23 cellular contexts compared by ENCODE assay signal in genomic region chr10:101616415-101617101, GRCh38. TPM values are rescaled to one million over a fixed set of nuclear protein-coding genes. Genes with fewer than 3 reads are reported as not detected.
DNase-seq lines count a peak whose midpoint lies in the region; TF ChIP-seq lines count a peak whose summit lies in the region.
"Had no signal": no experiment of that assay in that cellular context is flagged by ENCODE, and none has a peak within 500 bp of the region (broad histone marks: within the 10 kb centered on the region; RNA-seq: fewer than 3 reads in every experiment).

No MANE protein-coding gene starts in this region.

- H3K27ac Mint-ChIP-seq in activated T-cell treated with anti-CD3 and anti-CD28 coated beads, Interleukin-2, amount 50 U/mL, for 24 hours: peak overlapping the region; percentile 67
- H3K27ac Mint-ChIP-seq in glutamatergic neuron (ENCODE audit: unreplicated experiment): peak overlapping the region; percentile 3
- H3K27ac Mint-ChIP-seq: activated CD4-positive, alpha-beta T cell treated with anti-CD3 and anti-CD28 coated beads, Interleukin-2, amount 10 ng/mL, durations not matched to agents 7 days and 5 days had no signal

- H3K4me1 ChIP-seq in spleen (peaks cover 0 to 33% (median 11%) of the 10 kb centered on the region in 6 donors), ascending aorta (no peaks in the 10 kb centered on the region)
- H3K4me1 ChIP-seq: pancreas, upper lobe of left lung had no signal

- TF ChIP-seq POLR2A in spleen (IDR thresholded peaks at IDR 0.05): no peak

- 88 to 94% (median 94%) methylated on average over 9 of the region's 9 CpGs for WGBS in spleen, 5 donors

- H3K27me3 ChIP-seq in spleen (replicated peaks in 1 of 7): no peaks in the 10 kb centered on the region
- H3K27me3 ChIP-seq in ascending aorta: no peaks in the 10 kb centered on the region
- H3K27me3 ChIP-seq: brain microvascular endothelial cell, pancreas, SJCRH30, upper lobe of left lung had no signal

- intact Hi-C loops in spleen (cut with DNase I; ENCODE audit: low total_unique reads) (no loop called here), ascending aorta (cut with DNase I) (no loop called here)

- no peaks in the 10 kb centered on the region for H3K9me3 Mint-ChIP-seq in activated T-cell treated with anti-CD3 and anti-CD28 coated beads, Interleukin-2, amount 50 U/mL, for 24 hours
- H3K9me3 Mint-ChIP-seq in glutamatergic neuron (ENCODE audit: unreplicated experiment): peaks cover 5% of the 10 kb centered on the region
- H3K9me3 Mint-ChIP-seq: activated CD4-positive, alpha-beta T cell treated with anti-CD3 and anti-CD28 coated beads, Interleukin-2, amount 10 ng/mL, durations not matched to agents 7 days and 5 days; IgD-negative memory B cell; natural killer cell treated with Interleukin-12 subunit alpha and Interleukin-12 subunit beta and Interleukin-15 and Interleukin-18, amount 100 ng/mL, for 72 hours had no signal

- no peak for TF ChIP-seq CTCF in glutamatergic neuron (IDR thresholded peaks at IDR 0.05; ENCODE audit: partially characterized antibody, unreplicated experiment)
- no peak for TF ChIP-seq CTCF in spleen (IDR thresholded peaks at IDR 0.05 in 8 of 11, conservative IDR thresholded peaks at IDR 0.05 in 3 of 11)
- no peak for TF ChIP-seq CTCF in ascending aorta (IDR thresholded peaks at IDR 0.05)

- no peak overlapping the region for H3K4me3 Mint-ChIP-seq in activated T-cell treated with anti-CD3 and anti-CD28 coated beads, Interleukin-2, amount 50 U/mL, for 24 hours
- H3K4me3 Mint-ChIP-seq in glutamatergic neuron (ENCODE audit: unreplicated experiment): no peak overlapping the region
- H3K4me3 Mint-ChIP-seq: activated CD4-positive, alpha-beta T cell treated with anti-CD3 and anti-CD28 coated beads, Interleukin-2, amount 10 ng/mL, durations not matched to agents 7 days and 5 days; IgD-negative memory B cell; natural killer cell treated with Interleukin-12 subunit alpha and Interleukin-12 subunit beta and Interleukin-15 and Interleukin-18, amount 100 ng/mL, for 72 hours had no signal

- peaks cover 0 to 100% (median 41%) of the 10 kb centered on the region in 6 donors for H3K36me3 ChIP-seq in spleen
- peaks cover 10 to 52% of the 10 kb centered on the region in 2 donors for H3K36me3 ChIP-seq in ascending aorta
- H3K36me3 ChIP-seq: brain microvascular endothelial cell had no signal

- no peak for DNase-seq in activated T-cell treated with anti-CD3 and anti-CD28 coated beads, Interleukin-2, amount 50 U/mL, for 24 hours
- no peak for DNase-seq in activated T-cell treated with anti-CD3 and anti-CD28 coated beads, Interleukin-2, amount 50 U/mL, for 48 hours
- peak; percentile 8 for DNase-seq in NCI-H69 (lab: John Stamatoyannopoulos, UW)
- no peak for DNase-seq in glutamatergic neuron
- peak; percentile 41 for DNase-seq in spleen
- DNase-seq in ascending aorta (ENCODE audit: low spot score in 2 of 2): no peak
- DNase-seq in GOT3 (lab: John Stamatoyannopoulos, UW): no peak
- DNase-seq in HuH-7 (ENCODE audit: low spot score): no peak
- DNase-seq: activated CD4-positive, alpha-beta T cell treated with anti-CD3 and anti-CD28 coated beads, Interleukin-2, amount 10 ng/mL, durations not matched to agents 7 days and 5 days; brain microvascular endothelial cell; Calu3; cortex of kidney; EL; NCI-H1436 treated with DMSO at 0.1 percent for 48 hours; NCI-H2171 treated with DMSO at 0.1 percent for 48 hours; NCI-H526; pancreas; PC-9; T-helper 2 cell; upper lobe of left lung had no signal

- peaks cover 3% of the 10 kb centered on the region for H3K4me1 Mint-ChIP-seq in activated T-cell treated with anti-CD3 and anti-CD28 coated beads, Interleukin-2, amount 50 U/mL, for 24 hours (ENCODE audit: low read depth)
- peaks cover 17% of the 10 kb centered on the region for H3K4me1 Mint-ChIP-seq in glutamatergic neuron (ENCODE audit: low read depth, unreplicated experiment)

- no peaks in the 10 kb centered on the region for H3K27me3 Mint-ChIP-seq in activated T-cell treated with anti-CD3 and anti-CD28 coated beads, Interleukin-2, amount 50 U/mL, for 24 hours
- peaks cover 8% of the 10 kb centered on the region for H3K27me3 Mint-ChIP-seq in glutamatergic neuron (ENCODE audit: unreplicated experiment)
- H3K27me3 Mint-ChIP-seq: activated CD4-positive, alpha-beta T cell treated with anti-CD3 and anti-CD28 coated beads, Interleukin-2, amount 10 ng/mL, durations not matched to agents 7 days and 5 days; IgD-negative memory B cell; natural killer cell treated with Interleukin-12 subunit alpha and Interleukin-12 subunit beta and Interleukin-15 and Interleukin-18, amount 100 ng/mL, for 72 hours had no signal

- H3K36me3 Mint-ChIP-seq in activated T-cell treated with anti-CD3 and anti-CD28 coated beads, Interleukin-2, amount 50 U/mL, for 24 hours (ENCODE audit: low read depth): peaks cover 58% of the 10 kb centered on the region
- no peaks in the 10 kb centered on the region for H3K36me3 Mint-ChIP-seq in glutamatergic neuron (ENCODE audit: unreplicated experiment)

- no peak overlapping the region for H3K4me3 ChIP-seq in spleen
- H3K4me3 ChIP-seq in ascending aorta: no peak overlapping the region
- H3K4me3 ChIP-seq: pancreas, PC-9, SJCRH30, upper lobe of left lung had no signal

- H3K27ac ChIP-seq in spleen: no peak overlapping the region
- H3K27ac ChIP-seq in ascending aorta: no peak overlapping the region
- H3K27ac ChIP-seq: brain microvascular endothelial cell, pancreas, PC-9, SJCRH30, upper lobe of left lung had no signal

- H3K9me3 ChIP-seq in spleen: no peaks in the 10 kb centered on the region
- H3K9me3 ChIP-seq in ascending aorta: no peaks in the 10 kb centered on the region
- H3K9me3 ChIP-seq: pancreas, SJCRH30, upper lobe of left lung had no signal

RNA-seq across cellular contexts. Expression of gene DPCD, which starts 28.4 kb away (rescaled TPM):
- 10.1 TPM for total RNA-seq in glutamatergic neuron (ENCODE audit: unreplicated experiment)
- total RNA-seq in spleen: 1 to 10 TPM; 3.2 to 9.6 (median 5.4) TPM
- polyA plus RNA-seq in spleen: 1 to 10 TPM; 3.2 to 4.5 (median 4.4) TPM
- 1.3 TPM for total RNA-seq in ascending aorta

RNA-seq across cellular contexts. Expression of gene POLL, which starts 28.5 kb away (rescaled TPM):
- 33.4 TPM for total RNA-seq in glutamatergic neuron (ENCODE audit: unreplicated experiment)
- total RNA-seq in spleen: 10 to 100 TPM; 27.6 to 36.7 (median 28.9) TPM
- polyA plus RNA-seq in spleen: 10 to 100 TPM; 22.3 to 40.3 (median 39.0) TPM
- 17.1 TPM for total RNA-seq in ascending aorta

Comparison
In these comparisons a context has a peak if more than half of its experiments do, and no peak if none do; other contexts are left out.
1. DNase-seq: peak in NCI-H69 (single experiment) and spleen (single experiment); none in activated T-cell treated with anti-CD3 and anti-CD28 coated beads, Interleukin-2, amount 50 U/mL, for 24 hours (single experiment), activated T-cell treated with anti-CD3 and anti-CD28 coated beads, Interleukin-2, amount 50 U/mL, for 48 hours (0 of 2), glutamatergic neuron (single experiment), ascending aorta (0 of 2), GOT3 (single experiment) and HuH-7 (single experiment).